ENCODE assay signal across 17 cellular contexts in genomic region chr7:50682079-50682478, GRCh38.
DNase-seq lines count a peak whose midpoint lies in the region; ATAC-seq and TF ChIP-seq lines count a peak whose summit lies in the region.
"Had no signal": no experiment of that assay in that cellular context is flagged by ENCODE, and none has a peak within 500 bp of the region (broad histone marks: within the 10 kb centered on the region; RNA-seq: fewer than 3 reads in every experiment).

No MANE protein-coding gene starts in this region.

- TF ChIP-seq EP300 in esophagus muscularis mucosa (IDR thresholded peaks at IDR 0.05), result no peak

- H3K27me3 ChIP-seq in esophagus muscularis mucosa (no peaks in the 10 kb centered on the region), psoas muscle (ENCODE audit: insufficient read depth in 3 of 3, low read length in 2 of 3) (no peaks in the 10 kb centered on the region)
- H3K27me3 ChIP-seq: gastrocnemius medialis, Peyer's patch had no signal

- H3K4me3 ChIP-seq in esophagus muscularis mucosa (no peak overlapping the region), psoas muscle (no peak overlapping the region)
- H3K4me3 ChIP-seq: coronary artery, gastrocnemius medialis had no signal

- H3K9me3 ChIP-seq in esophagus muscularis mucosa (no peaks in the 10 kb centered on the region), psoas muscle (no peaks in the 10 kb centered on the region)
- H3K9me3 ChIP-seq: gastrocnemius medialis, Peyer's patch had no signal

- peaks cover 56 to 84% (median 79%) of the 10 kb centered on the region in 4 donors for H3K4me1 ChIP-seq in esophagus muscularis mucosa
- H3K4me1 ChIP-seq in psoas muscle, result peaks cover 80% of the 10 kb centered on the region

- H3K36me3 ChIP-seq in esophagus muscularis mucosa (no peaks in the 10 kb centered on the region), psoas muscle (ENCODE audit: insufficient read depth in 1 of 2, low read depth in 1 of 2) (no peaks in the 10 kb centered on the region)
- H3K36me3 ChIP-seq: gastrocnemius medialis, Peyer's patch had no signal

- no peak for TF ChIP-seq POLR2A in esophagus muscularis mucosa (IDR thresholded peaks at IDR 0.05; ENCODE audit: low read depth)

- intact Hi-C loops in esophagus muscularis mucosa (cut with DNase I) (no loop called here), psoas muscle (cut with DNase I) (loop anchor here (5.0 to 10.0 kb wide), 2 partner anchors 393 to 480 kb away; no protein-coding TSS in a partner anchor)

- WGBS in esophagus muscularis mucosa, result 53% methylated on average over 4 of the region's 4 CpGs
- WGBS in psoas muscle, 3 donors, result 39 to 56% (median 45%) methylated on average over 4 of the region's 4 CpGs

- peak; percentile 19 to 45 (median 32) for ATAC-seq in psoas muscle
- ATAC-seq: activated T-cell treated with anti-CD3 and anti-CD28 coated beads, Interleukin-2, amount 50 U/mL, for 72 hours; gastrocnemius medialis; stimulated activated memory B cell treated with anti-CD40 and anti-IgM and Interleukin-4, amounts not matched to agents 10 μg/mL and 1 μg/mL and 100 μg/mL, for 72 hours had no signal

- TF ChIP-seq CTCF in esophagus muscularis mucosa (IDR thresholded peaks at IDR 0.05) (no peak), psoas muscle (IDR thresholded peaks at IDR 0.05) (no peak)

- DNase-seq in DMS 273 treated with DMSO at 0.1 percent for 48 hours (lab: John Stamatoyannopoulos, UW) (peak; percentile 28), NCI-H69 (lab: John Stamatoyannopoulos, UW) (peak; percentile 64), esophagus muscularis mucosa (ENCODE audit: extremely low spot score) (no peak), psoas muscle (no peak), hepatic stellate cell (ENCODE audit: low spot score) (no peak), mucosa of gallbladder (ENCODE audit: low spot score) (no peak)
- no peak for DNase-seq in activated naive CD4-positive, alpha-beta T cell treated with Interleukin-2 at 50 U/mL for 16 hours
- DNase-seq: activated CD4-positive, CD25-positive, alpha-beta regulatory T cell treated with anti-CD3 and anti-CD28 coated beads, Interleukin-2, amount 50 U/mL, for 72 hours; activated CD8-positive, alpha-beta memory T cell treated with anti-CD3 and anti-CD28 coated beads for 24 hours; activated naive CD8-positive, alpha-beta T cell treated with anti-CD3 and anti-CD28 coated beads, Interleukin-2, amount 10 ng/mL, durations not matched to agents 7 days and 5 days; activated T-cell treated with anti-CD3 and anti-CD28 coated beads, Interleukin-2, amount 50 U/mL, for 72 hours; gastrocnemius medialis; NCI-H82; Peyer's patch; T1000 had no signal

- H3K27ac ChIP-seq in esophagus muscularis mucosa (replicated peaks in 1 of 4) (peak overlapping the region; percentile 6 to 53 (median 44)), psoas muscle (peak overlapping the region; percentile 2)
- H3K27ac ChIP-seq: coronary artery had no signal

Comparison
In these comparisons a context has a peak if more than half of its experiments do, and no peak if none do; other contexts are left out.
1. DNase-seq: peak in DMS 273 treated with DMSO at 0.1 percent for 48 hours (single experiment) and NCI-H69 (single experiment); none in esophagus muscularis mucosa (single experiment), psoas muscle (0 of 2), hepatic stellate cell (single experiment), mucosa of gallbladder (single experiment) and activated naive CD4-positive, alpha-beta T cell treated with Interleukin-2 at 50 U/mL for 16 hours (single experiment).